Comparison of ENCODE assay signal across 8 cellular contexts in genomic region chr19:47363758-47364529, GRCh38. TPM values are rescaled to one million over a fixed set of nuclear protein-coding genes. Genes with fewer than 3 reads are reported as not detected.
A peak's percentile ranks its signal among the peaks of the same experiment; 100 is the strongest.
DNase-seq lines count a peak whose midpoint lies in the region; ATAC-seq lines count a peak whose summit lies in the region.
"Had no signal": no experiment of that assay in that cellular context is flagged by ENCODE, and none has a peak within 500 bp of the region (broad histone marks: within the 10 kb centered on the region; RNA-seq: fewer than 3 reads in every experiment).

No MANE protein-coding gene starts in this region.

- peak; percentile 7 for DNase-seq in COLO668 (lab: John Stamatoyannopoulos, UW; ENCODE audit: unreplicated experiment)
- DNase-seq in NOMO-1 treated with dmso at 0.1 percent for 144 hours (lab: John Stamatoyannopoulos, UW; ENCODE audit: unreplicated experiment): peak; percentile 52
- DNase-seq in glomerular endothelial cell (ENCODE audit: extremely low read depth, low read depth, low spot score): peak; percentile 54
- no peak for DNase-seq in COLO829 (ENCODE audit: low spot score)
- no peak for DNase-seq in medulla oblongata (ENCODE audit: extremely low spot score)
- DNase-seq: occipital lobe, T-helper 1 cell had no signal

- no peak for ATAC-seq in HG03280 (IDR thresholded peaks at IDR 0.05; ENCODE audit: unreplicated experiment)

RNA-seq across cellular contexts. Expression of gene DHX34, which starts 14.8 kb away (rescaled TPM):
- 13.9 and 21.6 TPM in 2 replicates for total RNA-seq in glomerular endothelial cell

RNA-seq across cellular contexts. Expression of gene C5AR2, which starts 32.0 kb away (rescaled TPM):
- under 0.01 TPM in 2 replicates for total RNA-seq in glomerular endothelial cell

RNA-seq across cellular contexts. Expression of gene C5AR1, which starts 54.3 kb away (rescaled TPM):
- not detected in 2 replicates for total RNA-seq in glomerular endothelial cell

RNA-seq across cellular contexts. Expression of gene MEIS3, which starts 55.4 kb away (rescaled TPM):
- 0.63 and 1.6 TPM in 2 replicates for total RNA-seq in glomerular endothelial cell

Comparison
In these comparisons a context has a peak if more than half of its experiments do, and no peak if none do; other contexts are left out.
1. DNase-seq: peak in COLO668 (single experiment), NOMO-1 treated with dmso at 0.1 percent for 144 hours (single experiment) and glomerular endothelial cell (single experiment); none in COLO829 (single experiment) and medulla oblongata (single experiment).